ENCODE assay signal across 18 cellular contexts in genomic region chr5:34692781-34693180, GRCh38. TPM values are rescaled to one million over a fixed set of nuclear protein-coding genes. Genes with fewer than 3 reads are reported as not detected.
DNase-seq lines count a peak whose midpoint lies in the region; TF ChIP-seq lines count a peak whose summit lies in the region.
"Had no signal": no experiment of that assay in that cellular context is flagged by ENCODE, and none has a peak within 500 bp of the region (broad histone marks: within the 10 kb centered on the region; RNA-seq: fewer than 3 reads in every experiment).

No MANE protein-coding gene starts in this region.

- H3K36me3 ChIP-seq in rectal smooth muscle tissue (ENCODE audit: control insufficient read depth, insufficient read depth, low read length) (no peaks in the 10 kb centered on the region), uterus (no peaks in the 10 kb centered on the region)

- no peak for TF ChIP-seq POLR2A in uterus (IDR thresholded peaks at IDR 0.05)

- TF ChIP-seq CTCF in HFFc6 (IDR thresholded peaks at IDR 0.05), result no peak
- no peak for TF ChIP-seq CTCF in chondrocyte (IDR thresholded peaks at IDR 0.05)
- no peak for TF ChIP-seq CTCF in uterus (IDR thresholded peaks at IDR 0.05)

- no peaks in the 10 kb centered on the region for H3K9me3 ChIP-seq in uterus
- H3K9me3 ChIP-seq: SJCRH30 had no signal

- no peak overlapping the region for H3K4me3 ChIP-seq in rectal smooth muscle tissue (ENCODE audit: low read length)
- no peak overlapping the region for H3K4me3 ChIP-seq in uterus
- H3K4me3 ChIP-seq: PC-9, SJCRH30 had no signal

- H3K9ac ChIP-seq in rectal smooth muscle tissue (ENCODE audit: low read length), result no peak overlapping the region

- H3K27me3 ChIP-seq in rectal smooth muscle tissue (ENCODE audit: control insufficient read depth, insufficient read depth, low read length) (no peaks in the 10 kb centered on the region), uterus (no peaks in the 10 kb centered on the region)
- H3K27me3 ChIP-seq: SJCRH30 had no signal

- H3K4me1 ChIP-seq in rectal smooth muscle tissue (ENCODE audit: control insufficient read depth, insufficient read depth, low read length) (peaks cover 14% of the 10 kb centered on the region), uterus (peaks cover 4% of the 10 kb centered on the region in 2 donors)

- DNase-seq in HFFc6 (no peak), chondrocyte (ENCODE audit: low spot score) (no peak), uterus (no peak), DMS 273 (lab: John Stamatoyannopoulos, UW; ENCODE audit: unreplicated experiment) (no peak), posterior vena cava (ENCODE audit: low spot score) (no peak)
- no peak for DNase-seq in activated CD4-positive, alpha-beta T cell treated with anti-CD3 and anti-CD28 coated beads for 4 hours
- DNase-seq: COR-L47, HCEC 1CT, KBM-7, MV-4-11, NCI-H1417, NCI-H2029, NCI-H2171 treated with DMSO at 0.1 percent for 48 hours, NCI-H446 treated with DMSO at 0.1 percent for 48 hours, NCI-H774, PC-9, SJCRH30 had no signal

- H3K27ac ChIP-seq in rectal smooth muscle tissue (ENCODE audit: low read depth, low read length), result peak overlapping the region; percentile 38
- H3K27ac ChIP-seq in uterus, result peak overlapping the region; percentile 75 to 83
- H3K27ac ChIP-seq: SJCRH30 had no signal

- H3K4me3 Mint-ChIP-seq in HFFc6 (no peak overlapping the region), chondrocyte (ENCODE audit: unreplicated experiment) (no peak overlapping the region)

- H3K27ac Mint-ChIP-seq in HFFc6, result peak overlapping the region; percentile 70; the same call in 1 of the 2 replicates
- H3K27ac Mint-ChIP-seq in chondrocyte (ENCODE audit: unreplicated experiment), result peak overlapping the region; percentile 49

- peaks cover 64% of the 10 kb centered on the region for H3K4me1 Mint-ChIP-seq in HFFc6 (ENCODE audit: low read depth)
- peaks cover 76% of the 10 kb centered on the region for H3K4me1 Mint-ChIP-seq in chondrocyte (ENCODE audit: low read depth)

- no peaks in the 10 kb centered on the region for H3K9me3 Mint-ChIP-seq in HFFc6
- no peaks in the 10 kb centered on the region for H3K9me3 Mint-ChIP-seq in chondrocyte (ENCODE audit: low read depth)

- peaks cover 1% of the 10 kb centered on the region for H3K27me3 Mint-ChIP-seq in HFFc6 (ENCODE audit: insufficient read depth)
- H3K27me3 Mint-ChIP-seq in chondrocyte (ENCODE audit: low read depth), result no peaks in the 10 kb centered on the region

- peaks cover 51% of the 10 kb centered on the region for H3K36me3 Mint-ChIP-seq in HFFc6 (ENCODE audit: low read depth)
- peaks cover 9% of the 10 kb centered on the region for H3K36me3 Mint-ChIP-seq in chondrocyte (ENCODE audit: low read depth)

- intact Hi-C loops in uterus (cut with DNase I; ENCODE audit: low total_unique reads), result no loop called here
- intact Hi-C loops in posterior vena cava (cut with DNase I), result no loop called here

RNA-seq across cellular contexts. Expression of gene RAI14, which starts 36.7 kb away (rescaled TPM):
- total RNA-seq in HFFc6 (2021; fragmentation: NEBNext Ultra II Directional; extraction: Animal tissue kit (Norgen Biotek cat#: 25700)), result 100 to 1,000 TPM; 256 to 360 (median 323) TPM
- total RNA-seq in chondrocyte (177 to 287 TPM (median 260 TPM) in 3 replicates), uterus (100 to 1,000 TPM in 2 of 4 donors, 10 to 100 TPM in 2; 32.4 to 264 (median 117) TPM), posterior vena cava (100 to 1,000 TPM in 1 of 2 donors, 10 to 100 TPM in 1; 76.1 to 160 TPM)
